ENCODE assay signal across 1 cellular context in the genomic region with DNA sequence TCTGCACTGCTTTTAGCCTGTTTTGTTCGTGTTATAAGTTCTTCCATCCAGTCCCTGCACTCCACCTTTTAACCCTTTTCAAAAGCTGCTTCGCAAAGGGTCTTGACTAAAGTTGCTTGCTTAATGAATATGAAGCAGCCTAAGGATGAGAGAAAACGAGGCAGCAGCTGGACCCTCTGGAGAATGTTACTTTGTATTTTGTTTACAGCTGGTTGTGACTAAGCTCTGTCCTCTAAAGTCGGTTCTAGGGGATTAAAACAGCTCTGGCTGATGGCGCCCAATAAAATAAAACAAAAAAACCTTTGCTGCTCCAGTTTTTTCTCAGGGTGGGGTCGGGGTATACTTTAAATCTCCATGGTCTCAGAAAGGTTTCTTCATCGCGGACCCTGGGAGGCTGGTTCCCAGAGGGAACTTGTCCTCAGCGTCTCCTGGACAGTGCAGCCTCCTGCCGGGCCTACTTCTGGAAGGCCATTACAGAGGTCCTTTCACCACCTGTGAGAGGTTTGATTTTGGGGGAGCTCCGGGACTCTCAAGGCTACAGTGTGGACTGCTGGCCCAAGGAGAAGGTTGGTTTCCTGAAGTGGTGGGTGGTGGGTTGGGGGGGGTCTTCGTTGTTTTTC.
TF ChIP-seq lines count a peak whose summit lies in the region.

No MANE protein-coding gene starts in this region.

TF ChIP-seq in A549, 52 proteins besides CTCF, POLR2A, EP300 and RAD21:
- TF ChIP-seq BHLHE40 (IDR thresholded peaks at IDR 0.05; ENCODE audit: low read depth, low read length): no peak
- 0 out of 3 replicates have a peak, but pooled peaks have one; percentile 6 for TF ChIP-seq SMC3 (IDR thresholded peaks at IDR 0.05)
- TF ChIP-seq, protein P1, sequence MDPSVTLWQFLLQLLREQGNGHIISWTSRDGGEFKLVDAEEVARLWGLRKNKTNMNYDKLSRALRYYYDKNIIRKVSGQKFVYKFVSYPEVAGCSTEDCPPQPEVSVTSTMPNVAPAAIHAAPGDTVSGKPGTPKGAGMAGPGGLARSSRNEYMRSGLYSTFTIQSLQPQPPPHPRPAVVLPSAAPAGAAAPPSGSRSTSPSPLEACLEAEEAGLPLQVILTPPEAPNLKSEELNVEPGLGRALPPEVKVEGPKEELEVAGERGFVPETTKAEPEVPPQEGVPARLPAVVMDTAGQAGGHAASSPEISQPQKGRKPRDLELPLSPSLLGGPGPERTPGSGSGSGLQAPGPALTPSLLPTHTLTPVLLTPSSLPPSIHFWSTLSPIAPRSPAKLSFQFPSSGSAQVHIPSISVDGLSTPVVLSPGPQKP (IDR thresholded peaks at IDR 0.05; ENCODE audit: low read depth, low read length): no peak
- TF ChIP-seq TP53 (CRISPR knock-in tag; IDR thresholded peaks at IDR 0.05): 0 out of 2 replicates have a peak, but pooled peaks have one; percentile 81
TF ChIP-seq in A549: peak in this region for 2.
